In the genomic region with DNA sequence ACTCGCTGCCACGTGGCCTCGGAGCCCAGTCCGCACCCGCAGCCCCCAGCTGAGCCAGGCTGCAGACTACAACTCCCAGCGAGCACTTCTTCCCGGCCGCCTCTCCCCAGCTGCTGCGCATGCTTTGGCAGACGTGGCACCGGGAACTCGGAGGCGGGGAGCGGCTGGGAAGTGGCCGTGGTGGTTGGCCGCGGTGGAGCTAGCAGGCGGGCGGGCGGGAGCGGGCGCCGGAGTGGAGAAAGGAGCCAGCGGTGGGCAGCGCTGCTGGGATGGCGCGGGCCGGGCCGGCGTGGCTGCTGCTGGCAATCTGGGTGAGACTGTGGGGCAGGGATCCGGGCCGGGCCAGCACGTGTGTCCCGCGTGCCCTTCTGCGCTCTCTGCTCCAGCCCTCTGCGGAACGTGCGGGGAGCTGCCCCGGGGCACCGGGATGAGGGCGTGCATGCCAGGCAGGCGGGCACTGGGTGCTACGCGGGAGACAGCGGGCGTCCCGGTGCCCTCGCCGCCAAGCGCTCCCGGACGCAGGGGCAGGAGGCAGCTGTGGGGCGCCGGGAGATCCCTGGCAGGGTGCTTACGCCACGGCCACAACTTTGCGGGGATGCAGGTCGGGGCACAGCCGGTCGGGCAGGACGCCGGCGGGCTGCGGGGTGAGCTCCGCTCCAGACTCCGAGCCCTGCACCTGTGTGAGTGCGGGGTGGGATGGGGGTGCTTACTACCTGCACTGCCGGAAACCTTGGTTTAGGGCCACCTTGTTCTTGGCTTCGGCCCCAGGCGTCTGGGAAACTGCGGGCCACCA, we compare ENCODE assay signal across 8 cellular contexts. TPM values are rescaled to one million over a fixed set of nuclear protein-coding genes. Genes with fewer than 3 reads are reported as not detected.
A peak's percentile ranks its signal among the peaks of the same experiment; 100 is the strongest.
DNase-seq lines count a peak whose midpoint lies in the region; ATAC-seq and TF ChIP-seq lines count a peak whose summit lies in the region.

TSS of gene PDIA5 (plus strand) at position 130 of the 793 bp plus-strand sequence. CDS start at position 270, 140 bp downstream.

- H3K4me1 ChIP-seq in OCI-LY3 (ENCODE audit: low read length), result peaks cover 14% of the 10 kb centered on the region
- peaks cover 27 to 44% (median 43%) of the 10 kb centered on the region in 4 donors for H3K4me1 ChIP-seq in esophagus muscularis mucosa
- peaks cover 38% of the 10 kb centered on the region for H3K4me1 ChIP-seq in muscle layer of colon (ENCODE audit: insufficient read depth, low read length)

- H3K27ac ChIP-seq in OCI-LY3 (ENCODE audit: low read length) (peak within 1 kb of the TSS; percentile 14; the same call in 1 of the 2 replicates), esophagus muscularis mucosa (replicated peaks in 1 of 4) (peak within 1 kb of the TSS; percentile 75 to 92 (median 82)), muscle layer of colon (ENCODE audit: low read depth, low read length) (peak within 1 kb of the TSS; percentile 85)

- H3K9me3 ChIP-seq in OCI-LY3 (ENCODE audit: insufficient read depth, low read length), result no peaks in the 10 kb centered on the region
- H3K9me3 ChIP-seq in esophagus muscularis mucosa, result no peaks in the 10 kb centered on the region
- no peaks in the 10 kb centered on the region for H3K9me3 ChIP-seq in muscle layer of colon (ENCODE audit: low read length)

- TF ChIP-seq POLR2A in esophagus muscularis mucosa (IDR thresholded peaks at IDR 0.05; ENCODE audit: low read depth), result peak; percentile 65

- H3K9ac ChIP-seq in OCI-LY3 (ENCODE audit: low read length) (peak within 1 kb of the TSS; percentile 89), muscle layer of colon (ENCODE audit: low read length) (peak within 1 kb of the TSS; percentile 18)

- peak within 1 kb of the TSS; percentile 94 for H3K4me3 ChIP-seq in OCI-LY3 (ENCODE audit: low read length)
- peak within 1 kb of the TSS; percentile 83 to 95 (median 86) for H3K4me3 ChIP-seq in esophagus muscularis mucosa
- peak within 1 kb of the TSS; percentile 77 to 96 for H3K4me3 ChIP-seq in muscle layer of colon (ENCODE audit: low read depth in 1 of 2, low read length in 2 of 2)

- DNase-seq in D341Med (ENCODE audit: low spot score) (peak; percentile 96), HuH-7 (ENCODE audit: low spot score) (peak; percentile 97), activated T-cell treated with anti-CD3 and anti-CD28 coated beads for 48 hours (ENCODE audit: low read depth) (peak; percentile 80), esophagus muscularis mucosa (ENCODE audit: extremely low spot score) (peak; percentile 97)
- DNase-seq in stimulated activated CD8-positive, alpha-beta memory T cell treated with anti-CD3 and anti-CD28 coated beads, Interleukin-7, amount 100 ng/mL, for 4 hours (ENCODE audit: low read depth in 2 of 2), result peak; percentile 58 to 70

- intact Hi-C loops in esophagus muscularis mucosa (cut with DNase I), result loop anchor here (10.0 kb wide), 1 partner anchor 138 kb away; the partner anchor contains the start of gene SEC22A

- peak; percentile 86 for ATAC-seq in GM21423 (IDR thresholded peaks at IDR 0.05; ENCODE audit: unreplicated experiment)

- H3K27me3 ChIP-seq in OCI-LY3 (ENCODE audit: low read depth, low read length), result 0 out of 2 replicates have a peak, but pooled peaks cover 6% of the 10 kb centered on the region
- H3K27me3 ChIP-seq in esophagus muscularis mucosa, result no peaks in the 10 kb centered on the region
- H3K27me3 ChIP-seq in muscle layer of colon (ENCODE audit: control insufficient read depth in 1 of 2, insufficient read depth in 2 of 2, low read length in 2 of 2), result no peaks in the 10 kb centered on the region

- H3K36me3 ChIP-seq in OCI-LY3 (replicated peaks; ENCODE audit: low read depth, low read length), result no peaks in the 10 kb centered on the region
- H3K36me3 ChIP-seq in esophagus muscularis mucosa, result no peaks in the 10 kb centered on the region
- no peaks in the 10 kb centered on the region for H3K36me3 ChIP-seq in muscle layer of colon (ENCODE audit: insufficient read depth, low read length)

- peaks cover 32% of the 10 kb centered on the region for H4K20me1 ChIP-seq in OCI-LY3 (ENCODE audit: insufficient read depth, low read length)

- TF ChIP-seq EP300 in esophagus muscularis mucosa (IDR thresholded peaks at IDR 0.05), result no peak

- peaks cover 50% of the 10 kb centered on the region for H3K79me2 ChIP-seq in OCI-LY3 (ENCODE audit: low read length)

- TF ChIP-seq CTCF in OCI-LY3 (IDR thresholded peaks at IDR 0.05; ENCODE audit: low read depth, low read length) (no peak), esophagus muscularis mucosa (IDR thresholded peaks at IDR 0.05) (no peak)

- peak within 1 kb of the TSS; percentile 98 for H3K4me2 ChIP-seq in OCI-LY3 (ENCODE audit: low read length)

- H2AFZ ChIP-seq in OCI-LY3 (ENCODE audit: low read depth, low read length), result peak within 1 kb of the TSS; percentile 75

- 0% methylated on average over 10 of the region's 72 CpGs for WGBS in esophagus muscularis mucosa

RNA-seq across cellular contexts. Expression of gene PDIA5, which starts in this region (rescaled TPM):
- total RNA-seq in esophagus muscularis mucosa, result 10 to 100 TPM; 12.5 to 16.4 (median 15.1) TPM

Comparison
In these comparisons a context has a peak if more than half of its experiments do, and no peak if none do; other contexts are left out.
1. Peak in every context shown above with its lines: DNase-seq, ATAC-seq, H3K4me3 ChIP-seq and H3K27ac ChIP-seq.
2. H3K27ac ChIP-seq: peak in every context shown above with its lines; median percentile 85 in muscle layer of colon; 82 in esophagus muscularis mucosa; 14 in OCI-LY3.